Comparison of ENCODE assay signal across 23 cellular contexts in genomic region chr6:158083687-158084325, GRCh38.
A peak's percentile ranks its signal among the peaks of the same experiment; 100 is the strongest.
DNase-seq lines count a peak whose midpoint lies in the region; ATAC-seq, FAIRE-seq and TF ChIP-seq lines count a peak whose summit lies in the region.
"Had no signal": no experiment of that assay in that cellular context is flagged by ENCODE, and none has a peak within 500 bp of the region (broad histone marks: within the 10 kb centered on the region; RNA-seq: fewer than 3 reads in every experiment).

No MANE protein-coding gene starts in this region.

- peak overlapping the region in 1 of 2 donors; percentile 9 for H3K4me3 Mint-ChIP-seq in CD14-positive monocyte

- peaks cover 71% of the 10 kb centered on the region for H3K4me1 Mint-ChIP-seq in CD14-positive monocyte

- H3K27me3 ChIP-seq in H7 (ENCODE audit: control insufficient read depth, insufficient read depth, low read length) (no peaks in the 10 kb centered on the region), K562 (ENCODE audit: control insufficient read depth in 2 of 2, insufficient read depth in 2 of 2, low read length in 2 of 2) (no peaks in the 10 kb centered on the region), esophagus muscularis mucosa (no peaks in the 10 kb centered on the region)

- POLR2A ChIA-PET in K562 (lab: Yijun Ruan, JAX) = no interaction called here

- peak overlapping the region in 6 of 7 donors; percentile 91 to 97 (median 92) for H3K27ac Mint-ChIP-seq in CD14-positive monocyte

- H4K20me1 ChIP-seq in K562 (replicated peaks; ENCODE audit: control insufficient read depth, insufficient read depth, low read length) = no peaks in the 10 kb centered on the region

- no peak overlapping the region for H2AFZ ChIP-seq in K562 (ENCODE audit: low read depth, low read length)
- H2AFZ ChIP-seq: GM23248 had no signal

- no peak for ATAC-seq in K562

- H3K9me3 ChIP-seq in K562 (replicated peaks; ENCODE audit: control insufficient read depth, insufficient read depth, low read depth, low read length) (no peaks in the 10 kb centered on the region), esophagus muscularis mucosa (no peaks in the 10 kb centered on the region)

- H3K36me3 ChIP-seq in H7 (replicated peaks; ENCODE audit: control insufficient read depth, insufficient read depth, low read length) (peaks cover 2% of the 10 kb centered on the region), K562 (ENCODE audit: control insufficient read depth, insufficient read depth, low read length) (peaks cover 66% of the 10 kb centered on the region), esophagus muscularis mucosa (peaks cover 11 to 86% (median 69%) of the 10 kb centered on the region in 4 donors)

- H3K4me2 ChIP-seq in K562 (ENCODE audit: insufficient read depth, low read length) = no peak overlapping the region

- DNase-seq in CD14-positive monocyte (ENCODE audit: low spot score) (no peak), H7 (peak; percentile 9), K562 (ENCODE audit: extremely low read depth in 1 of 4, low spot score in 3 of 4) (no peak), esophagus muscularis mucosa (ENCODE audit: extremely low spot score) (peak; percentile 80), kidney glomerular epithelial cell (lab: John Stamatoyannopoulos, UW) (no peak), AML-193 (lab: John Stamatoyannopoulos, UW) (no peak), lower leg skin (ENCODE audit: low spot score in 2 of 2) (no peak), A172 (ENCODE audit: low spot score) (no peak)
- DNase-seq: DMS53, MM.1S, NCI-H1048, NCI-H1417 treated with DMSO at 0.1 percent for 48 hours, NCI-H187 treated with DMSO at 0.1 percent for 48 hours, NCI-H226, NCI-H510A treated with DMSO at 0.1 percent for 48 hours, NCI-H748 treated with DMSO at 0.1 percent for 48 hours, SHP77 treated with DMSO at 0.1 percent for 48 hours, SW 1271 had no signal

- no peak overlapping the region for H3K4me3 ChIP-seq in H7 (ENCODE audit: insufficient read depth, low read depth, low read length)
- no peak overlapping the region for H3K4me3 ChIP-seq in K562
- no peak overlapping the region for H3K4me3 ChIP-seq in esophagus muscularis mucosa
- H3K4me3 ChIP-seq in lower leg skin (ENCODE audit: low read depth, poor library complexity, severe bottlenecking) = no peak overlapping the region
- H3K4me3 ChIP-seq: GM23248, SK-N-MC had no signal

- H3K9me1 ChIP-seq in K562 (ENCODE audit: control insufficient read depth, insufficient read depth, low read length) = peaks cover 2% of the 10 kb centered on the region

- no peak overlapping the region for H3K9ac ChIP-seq in K562 (ENCODE audit: insufficient read depth in 1 of 2, low read depth in 2 of 2, low read length in 2 of 2)
- H3K9ac ChIP-seq: GM23248 had no signal

- WGBS in K562 (ENCODE audit: insufficient coverage, low coverage, missing lambda C conversion rate) = 79% methylated on average over 17 of the region's 17 CpGs
- WGBS in esophagus muscularis mucosa = 94% methylated on average over 16 of the region's 17 CpGs
- 89% methylated on average over 16 of the region's 17 CpGs for WGBS in lower leg skin, 2 donors

- H3K79me2 ChIP-seq in K562 (ENCODE audit: control insufficient read depth, insufficient read depth, low read length) = no peaks in the 10 kb centered on the region

- no peaks in the 10 kb centered on the region for H3K4me1 ChIP-seq in K562 (replicated peaks in 1 of 2; ENCODE audit: control insufficient read depth in 2 of 2, insufficient read depth in 2 of 2, low read length in 2 of 2)
- H3K4me1 ChIP-seq in esophagus muscularis mucosa = peaks cover 8 to 24% (median 14%) of the 10 kb centered on the region in 4 donors

- H3K27me3 Mint-ChIP-seq in CD14-positive monocyte (ENCODE audit: low read depth in 3 of 3) = peaks cover 0 to 5% (median 1%) of the 10 kb centered on the region in 3 donors

- H3K9me3 Mint-ChIP-seq in CD14-positive monocyte = peaks cover 0 to 9% (median 3%) of the 10 kb centered on the region in 7 donors

- TF ChIP-seq CTCF in CD14-positive monocyte (IDR thresholded peaks at IDR 0.05) = no peak
- no peak for TF ChIP-seq CTCF in K562 (IDR thresholded peaks at IDR 0.05 in 2 of 3, conservative IDR thresholded peaks at IDR 0.05 in 1 of 3; ENCODE audit: insufficient read depth in 2 of 3, low read depth in 1 of 3, low read length in 3 of 3)
- no peak for TF ChIP-seq CTCF in esophagus muscularis mucosa (IDR thresholded peaks at IDR 0.05)
- no peak for TF ChIP-seq CTCF in lower leg skin (IDR thresholded peaks at IDR 0.05)

- BruUV-seq in K562 (replicated peaks; lab: Mats Ljungman, UMichigan) = no TSS peak

- intact Hi-C loops in CD14-positive monocyte (cut with micrococcal nuclease) (loop anchor here in 1 of 2 donors (10.0 kb wide), 2 partner anchors 81 to 319 kb away; partner anchors contain the start of genes GTF2H5 and SERAC1), K562 (cut with micrococcal nuclease) (no loop called here), esophagus muscularis mucosa (cut with DNase I) (no loop called here), lower leg skin (cut with DNase I; ENCODE audit: low total_unique reads) (no loop called here)

- in situ Hi-C loops in K562 (cut with MboI) = no loop called here

- CTCF ChIA-PET in K562 (lab: Yijun Ruan, JAX; ENCODE audit: low intra/inter-chr PET ratio) = no interaction called here

- H3K27ac ChIP-seq in K562 (ENCODE audit: extremely low read depth, low read depth, low read length) (no peak overlapping the region; the same call in 2 of the 3 replicates), esophagus muscularis mucosa (replicated peaks in 1 of 4) (no peak overlapping the region)
- H3K27ac ChIP-seq: GM23248, RWPE1, SK-N-MC had no signal

- no peak for TF ChIP-seq RAD21 in K562 (CRISPR knock-in tag; conservative IDR thresholded peaks at IDR 0.05 in 1 of 2, IDR thresholded peaks at IDR 0.05 in 1 of 2)

- no peak for TF ChIP-seq POLR2A in K562 (conservative IDR thresholded peaks at IDR 0.05)
- TF ChIP-seq POLR2A in esophagus muscularis mucosa (IDR thresholded peaks at IDR 0.05; ENCODE audit: low read depth) = no peak
- no peak for TF ChIP-seq POLR2A in lower leg skin (IDR thresholded peaks at IDR 0.05)

- H3K36me3 Mint-ChIP-seq in CD14-positive monocyte = peaks cover 7% of the 10 kb centered on the region in 2 donors

- peak; percentile 11 for FAIRE-seq in K562 (lab: Jason Lieb, UNC)
- FAIRE-seq: D721Med, HTR-8/SVneo had no signal

- no peak for TF ChIP-seq EP300 in K562 (IDR thresholded peaks at IDR 0.05; ENCODE audit: low read length)
- no peak for TF ChIP-seq EP300 in esophagus muscularis mucosa (IDR thresholded peaks at IDR 0.05)

TF ChIP-seq in K562, 482 proteins besides CTCF, POLR2A, EP300 and RAD21 (continues in another document):
- TF ChIP-seq CGGBP1 (CRISPR knock-in tag; IDR thresholded peaks at IDR 0.05) (no peak), NR2C1 (IDR thresholded peaks at IDR 0.05) (no peak), NR2C1 (tag; IDR thresholded peaks at IDR 0.05) (no peak), GMEB1 (CRISPR knock-in tag; IDR thresholded peaks at IDR 0.05) (no peak), CHCHD3 (CRISPR knock-in tag; IDR thresholded peaks at IDR 0.05) (no peak), TCF3 (CRISPR knock-in tag; IDR thresholded peaks at IDR 0.05) (no peak), TFE3 (CRISPR knock-in tag; IDR thresholded peaks at IDR 0.05) (no peak), ZNF277 (CRISPR knock-in tag; IDR thresholded peaks at IDR 0.05; ENCODE audit: borderline replicate concordance) (no peak), NR2C2 (CRISPR knock-in tag; IDR thresholded peaks at IDR 0.05) (no peak), NR2C2 (tag; IDR thresholded peaks at IDR 0.05) (no peak), ZNF507 (tag; conservative IDR thresholded peaks at IDR 0.05) (no peak), ZNF785 (CRISPR knock-in tag; IDR thresholded peaks at IDR 0.05) (no peak), LEF1 (IDR thresholded peaks at IDR 0.05) (no peak)

Comparison
In these comparisons a context has a peak if more than half of its experiments do, and no peak if none do; other contexts are left out.
1. DNase-seq: peak in H7 (single experiment) and esophagus muscularis mucosa (single experiment); none in CD14-positive monocyte (single experiment), K562 (0 of 4), kidney glomerular epithelial cell (single experiment), AML-193 (0 of 2), lower leg skin (0 of 2) and A172 (single experiment).